Comparison of ENCODE assay signal across 24 cellular contexts in genomic region chr6:11634948-11635347, GRCh38.
DNase-seq lines count a peak whose midpoint lies in the region; ATAC-seq, FAIRE-seq and TF ChIP-seq lines count a peak whose summit lies in the region.
"Had no signal": no experiment of that assay in that cellular context is flagged by ENCODE, and none has a peak within 500 bp of the region (broad histone marks: within the 10 kb centered on the region; RNA-seq: fewer than 3 reads in every experiment).

No MANE protein-coding gene starts in this region.

- no peaks in the 10 kb centered on the region for H3K9me1 ChIP-seq in K562 (ENCODE audit: control insufficient read depth, insufficient read depth, low read length)

- H3K4me3 Mint-ChIP-seq in HFFc6, result no peak overlapping the region
- H3K4me3 Mint-ChIP-seq: B cell; CD4-positive, CD25-positive, alpha-beta regulatory T cell; CD8-positive, alpha-beta T cell; GM23338; H9 had no signal

- BruUV-seq in K562 (replicated peaks; lab: Mats Ljungman, UMichigan) (no TSS peak), mammary epithelial cell (replicated peaks; lab: Mats Ljungman, UMichigan) (no TSS peak)

- DNase-seq in NCI-H2029 treated with DMSO at 0.1 percent for 48 hours (lab: John Stamatoyannopoulos, UW), result peak; percentile 8
- no peak for DNase-seq in NCI-H2029 (lab: John Stamatoyannopoulos, UW)
- DNase-seq in HFFc6, result no peak
- no peak for DNase-seq in K562 (ENCODE audit: extremely low read depth in 1 of 4, low spot score in 3 of 4)
- DNase-seq in pancreas, result peak in 4 of 6 donors; percentile 30 to 72 (median 52)
- no peak for DNase-seq in RPMI8226
- no peak for DNase-seq in mammary epithelial cell
- no peak for DNase-seq in activated naive CD4-positive, alpha-beta T cell (lab: John Stamatoyannopoulos, UW)
- DNase-seq: Caco-2; CD4-positive, CD25-positive, alpha-beta regulatory T cell; CD8-positive, alpha-beta T cell; DMS153; DMS79 treated with DMSO at 0.1 percent for 48 hours; GF-D8; H9 had no signal

- H3K4me3 ChIP-seq in K562, result no peak overlapping the region
- H3K4me3 ChIP-seq in pancreas, result no peak overlapping the region
- no peak overlapping the region for H3K4me3 ChIP-seq in mammary epithelial cell (replicated peaks in 1 of 3; ENCODE audit: insufficient read depth in 1 of 3, low read depth in 2 of 3, low read length in 3 of 3)
- H3K4me3 ChIP-seq: BLaER1, GM23338 had no signal

- H3K27me3 ChIP-seq in K562 (ENCODE audit: control insufficient read depth in 2 of 2, insufficient read depth in 2 of 2, low read length in 2 of 2), result peaks cover 18 to 52% of the 10 kb centered on the region in 2 experiments
- no peaks in the 10 kb centered on the region for H3K27me3 ChIP-seq in pancreas
- no peaks in the 10 kb centered on the region for H3K27me3 ChIP-seq in mammary epithelial cell (ENCODE audit: insufficient read depth, low read length)
- H3K27me3 ChIP-seq: BLaER1 had no signal

- no peak overlapping the region for H2AFZ ChIP-seq in K562 (ENCODE audit: low read depth, low read length)
- no peak overlapping the region for H2AFZ ChIP-seq in mammary epithelial cell (ENCODE audit: low read depth, low read length)

- TF ChIP-seq CTCF in HFFc6 (IDR thresholded peaks at IDR 0.05) (no peak), K562 (IDR thresholded peaks at IDR 0.05 in 2 of 3, conservative IDR thresholded peaks at IDR 0.05 in 1 of 3; ENCODE audit: insufficient read depth in 2 of 3, low read depth in 1 of 3, low read length in 3 of 3) (no peak), pancreas (IDR thresholded peaks at IDR 0.05) (no peak), mammary epithelial cell (conservative IDR thresholded peaks at IDR 0.05 in 1 of 2, IDR thresholded peaks at IDR 0.05 in 1 of 2; ENCODE audit: extremely low read depth in 1 of 2, insufficient read depth in 1 of 2, low read depth in 1 of 2, low read length in 2 of 2) (no peak)

- H3K9me3 ChIP-seq in K562 (replicated peaks; ENCODE audit: control insufficient read depth, insufficient read depth, low read depth, low read length) (no peaks in the 10 kb centered on the region), pancreas (no peaks in the 10 kb centered on the region), mammary epithelial cell (replicated peaks; ENCODE audit: insufficient read depth, low read length) (no peaks in the 10 kb centered on the region)
- H3K9me3 ChIP-seq: BLaER1, Caco-2 had no signal

- intact Hi-C loops in K562 (cut with micrococcal nuclease), result no loop called here
- intact Hi-C loops in pancreas (cut with DNase I), result no loop called here
- intact Hi-C loops in mammary epithelial cell (cut with micrococcal nuclease), result no loop called here

- WGBS in K562 (ENCODE audit: insufficient coverage, low coverage, missing lambda C conversion rate), result 1% methylated on average over 4 of the region's 4 CpGs
- 38 to 40% methylated on average over 4 of the region's 4 CpGs for WGBS in pancreas, 2 donors
- WGBS in mammary epithelial cell (ENCODE audit: low coverage, missing lambda C conversion rate), result 73% methylated on average over 4 of the region's 4 CpGs

- H3K27ac ChIP-seq in K562 (ENCODE audit: extremely low read depth, low read depth, low read length) (no peak overlapping the region), pancreas (peak overlapping the region in 3 of 4 donors; percentile 22 to 68 (median 62)), mammary epithelial cell (ENCODE audit: insufficient read depth, low read depth, low read length) (no peak overlapping the region)
- H3K27ac ChIP-seq: 22Rv1, BLaER1, C4-2B had no signal

- no peaks in the 10 kb centered on the region for H3K36me3 ChIP-seq in K562 (ENCODE audit: control insufficient read depth, insufficient read depth, low read length)
- H3K36me3 ChIP-seq in pancreas, result no peaks in the 10 kb centered on the region
- H3K36me3 ChIP-seq in mammary epithelial cell (ENCODE audit: insufficient read depth, low read length), result no peaks in the 10 kb centered on the region
- H3K36me3 ChIP-seq: BLaER1 had no signal

- no peak for TF ChIP-seq POLR2A in K562 (conservative IDR thresholded peaks at IDR 0.05)

- dilution Hi-C loops in mammary epithelial cell (cut with HindIII; ENCODE audit: low sequenced_read_pairs), result no loop called here

- no peak for TF ChIP-seq RAD21 in K562 (CRISPR knock-in tag; conservative IDR thresholded peaks at IDR 0.05 in 1 of 2, IDR thresholded peaks at IDR 0.05 in 1 of 2)

- H3K4me2 ChIP-seq in K562 (ENCODE audit: insufficient read depth, low read length) (no peak overlapping the region), mammary epithelial cell (ENCODE audit: insufficient read depth, low read depth, low read length) (no peak overlapping the region)
- H3K4me2 ChIP-seq: BLaER1, GM23338 had no signal

- no peaks in the 10 kb centered on the region for H3K36me3 Mint-ChIP-seq in HFFc6 (ENCODE audit: low read depth)
- H3K36me3 Mint-ChIP-seq: CD4-positive, CD25-positive, alpha-beta regulatory T cell; CD8-positive, alpha-beta T cell had no signal

- FAIRE-seq in K562 (lab: Jason Lieb, UNC) (peak; percentile 29), pancreas (lab: Jason Lieb, UNC) (no peak)
- FAIRE-seq: A204.1, GM12891, GM18507 had no signal

- H3K4me1 ChIP-seq in K562 (replicated peaks in 1 of 2; ENCODE audit: control insufficient read depth in 2 of 2, insufficient read depth in 2 of 2, low read length in 2 of 2) (no peaks in the 10 kb centered on the region), pancreas (peaks cover 27 to 40% (median 33%) of the 10 kb centered on the region in 3 donors), mammary epithelial cell (ENCODE audit: insufficient read depth, low read length) (peaks cover 4% of the 10 kb centered on the region)

- in situ Hi-C loops in K562 (cut with MboI), result no loop called here
- in situ Hi-C loops in mammary epithelial cell (cut with MboI; ENCODE audit: low sequenced_read_pairs in 2 of 2), result loop anchor here in 1 of 2 donors (25.0 kb wide), 1 partner anchor 977 kb away; no protein-coding TSS in a partner anchor

- H3K9me3 Mint-ChIP-seq in HFFc6, result no peaks in the 10 kb centered on the region
- H3K9me3 Mint-ChIP-seq: CD4-positive, CD25-positive, alpha-beta regulatory T cell; CD8-positive, alpha-beta T cell; GM23338; H9 had no signal

- H4K20me1 ChIP-seq in K562 (replicated peaks; ENCODE audit: control insufficient read depth, insufficient read depth, low read length) (no peaks in the 10 kb centered on the region), mammary epithelial cell (ENCODE audit: insufficient read depth, low read length) (no peaks in the 10 kb centered on the region)
- H4K20me1 ChIP-seq: BLaER1 had no signal

- H3K79me2 ChIP-seq in K562 (ENCODE audit: control insufficient read depth, insufficient read depth, low read length) (no peaks in the 10 kb centered on the region), mammary epithelial cell (ENCODE audit: insufficient read depth, low read length) (no peaks in the 10 kb centered on the region)

- ATAC-seq in K562 (no peak), pancreas (peak; percentile 50 to 69 (median 60))
- ATAC-seq: CD8-positive, alpha-beta T cell; HCT116 had no signal

- peaks cover 21% of the 10 kb centered on the region for H3K4me1 Mint-ChIP-seq in HFFc6 (ENCODE audit: low read depth)
- H3K4me1 Mint-ChIP-seq: B cell; CD4-positive, CD25-positive, alpha-beta regulatory T cell; GM23338 had no signal

- TF ChIP-seq EP300 in K562 (IDR thresholded peaks at IDR 0.05; ENCODE audit: low read length), result no peak

- H3K27me3 Mint-ChIP-seq in HFFc6 (ENCODE audit: insufficient read depth), result no peaks in the 10 kb centered on the region

- peak overlapping the region; percentile 5; the same call in 1 of the 2 replicates for H3K27ac Mint-ChIP-seq in HFFc6
- H3K27ac Mint-ChIP-seq: B cell; CD4-positive, CD25-positive, alpha-beta regulatory T cell; CD8-positive, alpha-beta T cell; GM23338; H9 had no signal

- H3K9ac ChIP-seq in K562 (ENCODE audit: insufficient read depth in 1 of 2, low read depth in 2 of 2, low read length in 2 of 2) (no peak overlapping the region; a peak in 1 of 4 replicates), mammary epithelial cell (ENCODE audit: insufficient read depth, low read length) (no peak overlapping the region)
- H3K9ac ChIP-seq: BLaER1 had no signal

- POLR2A ChIA-PET in K562 (lab: Yijun Ruan, JAX), result no interaction called here

- CTCF ChIA-PET in K562 (lab: Yijun Ruan, JAX; ENCODE audit: low intra/inter-chr PET ratio), result no interaction called here
- CTCF ChIA-PET in mammary epithelial cell (lab: Charles Lee; ENCODE audit: low non-redundant PET), result no interaction called here

TF ChIP-seq in K562, 482 proteins besides CTCF, POLR2A, EP300 and RAD21:
- TF ChIP-seq ZNF384 (IDR thresholded peaks at IDR 0.05; ENCODE audit: low read depth, low read length), result no peak
- TF ChIP-seq TRIM24 (IDR thresholded peaks at IDR 0.05), result no peak
- TF ChIP-seq CHD2 (IDR thresholded peaks at IDR 0.05; ENCODE audit: low read depth, low read length), result no peak
- TF ChIP-seq ESRRA (IDR thresholded peaks at IDR 0.05; ENCODE audit: borderline replicate concordance, low read depth), result no peak
- TF ChIP-seq ZNF717 (CRISPR knock-in tag; IDR thresholded peaks at IDR 0.05), result no peak
- TF ChIP-seq IRF2 (CRISPR knock-in tag; IDR thresholded peaks at IDR 0.05), result no peak
- TF ChIP-seq PTBP1 (IDR thresholded peaks at IDR 0.05; ENCODE audit: low read depth, low read length), result no peak
- no peak for TF ChIP-seq ZNF354B (CRISPR knock-in tag; IDR thresholded peaks at IDR 0.05)
- TF ChIP-seq EHMT2 (IDR thresholded peaks at IDR 0.05), result no peak
- TF ChIP-seq ZNF140 (CRISPR knock-in tag; IDR thresholded peaks at IDR 0.05), result no peak
- TF ChIP-seq ZBTB34 (CRISPR knock-in tag; IDR thresholded peaks at IDR 0.05), result no peak
- no peak for TF ChIP-seq ZNF253 (CRISPR knock-in tag; conservative IDR thresholded peaks at IDR 0.05)

Comparison
In these comparisons a context has a peak if more than half of its experiments do, and no peak if none do; other contexts are left out.
1. DNase-seq: peak in NCI-H2029 treated with DMSO at 0.1 percent for 48 hours (single experiment) and pancreas (4 of 6); none in NCI-H2029 (single experiment), HFFc6 (single experiment), K562 (0 of 4), RPMI8226 (single experiment), mammary epithelial cell (single experiment) and activated naive CD4-positive, alpha-beta T cell (0 of 4).
2. H3K27ac ChIP-seq: peak in pancreas (3 of 4); none in K562 (single experiment) and mammary epithelial cell (single experiment).